Comparison of ENCODE assay signal across 8 cellular contexts in the genomic region with DNA sequence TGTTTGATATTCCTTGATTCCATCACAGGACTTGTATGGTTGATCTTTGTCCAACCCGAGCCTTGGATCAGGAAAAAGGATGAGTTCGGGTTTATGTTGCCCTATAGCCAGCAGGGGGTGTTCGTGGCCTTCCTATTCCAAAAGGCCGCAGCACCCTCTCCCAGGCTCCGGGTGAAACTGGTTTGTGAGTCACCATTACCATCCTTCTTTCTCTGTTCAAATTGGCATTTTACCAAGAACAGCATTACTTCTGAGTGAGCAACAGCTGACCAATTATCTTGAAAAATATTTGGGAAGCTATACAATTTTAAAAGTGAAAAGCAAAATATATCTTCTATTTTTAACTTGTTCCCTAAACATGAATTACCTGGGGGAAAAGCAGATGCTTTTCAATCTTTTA. TPM values are rescaled to one million over a fixed set of nuclear protein-coding genes. Genes with fewer than 3 reads are reported as not detected.
DNase-seq lines count a peak whose midpoint lies in the region; ATAC-seq and TF ChIP-seq lines count a peak whose summit lies in the region.

No MANE protein-coding gene starts in this region.

- DNase-seq in AG04449 (ENCODE audit: low read depth, low spot score) (peak; percentile 93), H7 (peak; percentile 78), NCI-H446 treated with DMSO at 0.1 percent for 48 hours (lab: John Stamatoyannopoulos, UW) (peak; percentile 57), left lobe of liver (ENCODE audit: low spot score) (peak; percentile 60)
- peak; percentile 66 to 70 for DNase-seq in activated CD4-positive, alpha-beta T cell treated with anti-CD3 and anti-CD28 coated beads for 4 hours
- peak; percentile 61 for DNase-seq in stimulated activated CD4-positive, alpha-beta T cell treated with anti-CD3 and anti-CD28 coated beads, Interleukin-4, amount 100 ng/mL, for 1 hour

- H3K27ac ChIP-seq in cingulate gyrus (ENCODE audit: low read depth, low read length), result peak overlapping the region; percentile 14

- no peak overlapping the region for H3K4me3 ChIP-seq in AG04449 (ENCODE audit: low read depth, low read length)
- no peak overlapping the region for H3K4me3 ChIP-seq in H7 (ENCODE audit: insufficient read depth, low read depth, low read length)

- CTCF ChIA-PET in AG04449 (lab: Yijun Ruan, JAX), result interaction anchor here (0.6 to 6.0 kb wide), 21 partner anchors 8 to 756 kb away, joined by 3 to 44 read pairs (median 3); a partner anchor contains a TSS

- ATAC-seq in left lobe of liver (peak; percentile 99), GM18502 (IDR thresholded peaks at IDR 0.05; ENCODE audit: poor library complexity, unreplicated experiment) (no peak)

- POLR2A ChIA-PET in AG04449 (lab: Yijun Ruan, JAX), result interaction anchor here (0.6 to 2.3 kb wide), 9 partner anchors 44 to 639 kb away, joined by 3 to 29 read pairs (median 8); a partner anchor contains a TSS

- H3K36me3 ChIP-seq in H7 (replicated peaks; ENCODE audit: control insufficient read depth, insufficient read depth, low read length), result no peaks in the 10 kb centered on the region

- peak; percentile 64 for TF ChIP-seq CTCF in AG04449 (IDR thresholded peaks at IDR 0.05; ENCODE audit: insufficient read depth, low read length, missing control alignments)

- H3K27me3 ChIP-seq in H7 (ENCODE audit: control insufficient read depth, insufficient read depth, low read length), result no peaks in the 10 kb centered on the region

RNA-seq across cellular contexts. Expression of a gene that starts 24.3 kb away (rescaled TPM):
- total RNA-seq in H7 (2014; rRNA removed; shearing (Covaris generic)), result not detected in 2 replicates
- total RNA-seq in left lobe of liver, result 0.40 TPM

RNA-seq across cellular contexts. Expression of a gene that starts 28.1 kb away (rescaled TPM):
- total RNA-seq in H7 (2014; rRNA removed; shearing (Covaris generic)), result not detected in 2 replicates
- 0.13 TPM for total RNA-seq in left lobe of liver

RNA-seq across cellular contexts. Expression of a gene that starts 42.3 kb away (rescaled TPM):
- total RNA-seq in H7 (2014; rRNA removed; shearing (Covaris generic)), result not detected in 2 replicates
- not detected for total RNA-seq in left lobe of liver

RNA-seq across cellular contexts. Expression of a gene that starts 57.4 kb away (rescaled TPM):
- not detected in 2 replicates for total RNA-seq in H7 (2014; rRNA removed; shearing (Covaris generic))
- total RNA-seq in left lobe of liver, result not detected
